ENCODE assay signal across 7 cellular contexts in the genomic region with DNA sequence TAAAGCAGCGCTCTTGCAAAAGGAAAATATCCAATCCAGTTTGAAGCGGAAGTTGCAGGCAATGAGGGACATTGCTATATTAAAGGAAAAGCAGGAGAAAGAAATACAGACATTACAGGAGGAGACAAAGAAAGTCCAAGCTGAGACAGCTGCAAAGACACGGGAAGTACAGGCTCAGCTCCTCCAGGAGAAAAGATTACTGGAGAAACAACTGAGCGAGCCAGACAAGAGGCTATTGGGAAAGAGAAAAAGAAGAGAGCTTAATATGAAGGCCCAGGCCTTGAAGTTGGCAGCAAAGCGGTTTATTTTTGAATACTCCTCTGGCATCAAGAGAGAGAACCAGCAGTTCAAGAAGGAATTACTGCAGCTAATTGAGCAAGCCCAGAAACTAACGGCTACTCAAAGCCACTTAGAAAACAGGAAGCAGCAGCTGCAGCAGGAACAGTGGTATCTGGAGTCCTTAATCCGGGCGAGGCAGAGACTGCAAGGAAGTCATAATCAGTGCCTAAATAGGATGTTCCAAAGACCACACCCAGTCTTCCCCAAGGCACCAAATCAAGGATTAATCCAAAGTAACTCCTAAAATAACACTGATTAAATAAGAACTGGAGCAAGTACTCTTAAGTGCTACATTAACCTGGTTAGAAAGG.
DNase-seq lines count a peak whose midpoint lies in the region; ATAC-seq, FAIRE-seq and TF ChIP-seq lines count a peak whose summit lies in the region.
"Not testable (repeated sequence)": the region's sequence is repeated elsewhere in the genome, so short reads cannot be mapped to it uniquely, and the experiment has no call there.

No MANE protein-coding gene starts in this region.

- not testable (repeated sequence) for H4K20me1 ChIP-seq in DND-41 (ENCODE audit: insufficient read depth, low read length); neural progenitor cell (ENCODE audit: low read depth)

- H3K4me3 Mint-ChIP-seq in neural progenitor cell: not testable (repeated sequence)

- not testable (repeated sequence) for H3F3A ChIP-seq in neural progenitor cell (ENCODE audit: low read depth)

- DNase-seq in DND-41, left cardiac atrium: not testable (repeated sequence)
- DNase-seq in KBM-7 (peak; percentile 41), NCI-H524 (lab: John Stamatoyannopoulos, UW) (peak; percentile 80 to 87), SKM-1 treated with dmso at 0.1 percent for 144 hours (lab: John Stamatoyannopoulos, UW; ENCODE audit: unreplicated experiment) (peak; percentile 4), neural progenitor cell (ENCODE audit: low spot score) (peak; percentile 12)

- not testable (repeated sequence) for H3K9ac ChIP-seq in DND-41 (ENCODE audit: low read depth, low read length); neural progenitor cell

- H3K36me3 Mint-ChIP-seq in neural progenitor cell: not testable (repeated sequence)

- intact Hi-C loops in left cardiac atrium (cut with DNase I): not testable (repeated sequence)

- H3K4me2 ChIP-seq in DND-41 (ENCODE audit: insufficient read depth, low read length); neural progenitor cell: not testable (repeated sequence)

- TF ChIP-seq CTCF in DND-41 (IDR thresholded peaks at IDR 0.05; ENCODE audit: borderline replicate concordance, extremely low read depth, low read length, poor library complexity, severe bottlenecking); neural progenitor cell (IDR thresholded peaks at IDR 0.05): not testable (repeated sequence)

- peak; percentile 78 for FAIRE-seq in colon (lab: Jason Lieb, UNC)

- H3K4me1 Mint-ChIP-seq in neural progenitor cell: not testable (repeated sequence)

- ATAC-seq in DND-41 (ENCODE audit: insufficient read depth, low read depth) (0 out of 3 replicates have a peak, but pooled peaks have one; percentile 48), left cardiac atrium (peak; percentile 27 to 41)

- not testable (repeated sequence) for H3K9me3 Mint-ChIP-seq in neural progenitor cell

- H3K79me2 ChIP-seq in DND-41 (ENCODE audit: insufficient read depth, low read length); neural progenitor cell (ENCODE audit: low read depth): not testable (repeated sequence)

- not testable (repeated sequence) for H3K27me3 ChIP-seq in DND-41 (ENCODE audit: insufficient read depth, low read length, poor library complexity); neural progenitor cell

- H3K27ac Mint-ChIP-seq in neural progenitor cell: not testable (repeated sequence)

- H3K4me1 ChIP-seq in DND-41 (ENCODE audit: insufficient read depth, low read length); neural progenitor cell: not testable (repeated sequence)

- in situ Hi-C loops in KBM-7 (cut with MboI; ENCODE audit: low pct_unique_long_range_greater_than_20kb, low sequenced_read_pairs): not testable (repeated sequence)

- not testable (repeated sequence) for H3K9me3 ChIP-seq in DND-41 (ENCODE audit: insufficient read depth, low read length, severe bottlenecking); neural progenitor cell (ENCODE audit: low read depth)

- not testable (repeated sequence) for H3K36me3 ChIP-seq in DND-41 (ENCODE audit: insufficient read depth, low read length); neural progenitor cell

- H3K27ac ChIP-seq in DND-41 (ENCODE audit: low read length); neural progenitor cell: not testable (repeated sequence)

- not testable (repeated sequence) for H3K27me3 Mint-ChIP-seq in neural progenitor cell (ENCODE audit: insufficient read depth, low read depth)

- H2AFZ ChIP-seq in DND-41 (ENCODE audit: low read depth, low read length): not testable (repeated sequence)
- H2AFZ ChIP-seq in neural progenitor cell (replicated peaks): peak overlapping the region; percentile 61

- not testable (repeated sequence) for H3K4me3 ChIP-seq in DND-41 (ENCODE audit: low read depth in 1 of 2, low read length in 2 of 2); neural progenitor cell
